In the genomic region with DNA sequence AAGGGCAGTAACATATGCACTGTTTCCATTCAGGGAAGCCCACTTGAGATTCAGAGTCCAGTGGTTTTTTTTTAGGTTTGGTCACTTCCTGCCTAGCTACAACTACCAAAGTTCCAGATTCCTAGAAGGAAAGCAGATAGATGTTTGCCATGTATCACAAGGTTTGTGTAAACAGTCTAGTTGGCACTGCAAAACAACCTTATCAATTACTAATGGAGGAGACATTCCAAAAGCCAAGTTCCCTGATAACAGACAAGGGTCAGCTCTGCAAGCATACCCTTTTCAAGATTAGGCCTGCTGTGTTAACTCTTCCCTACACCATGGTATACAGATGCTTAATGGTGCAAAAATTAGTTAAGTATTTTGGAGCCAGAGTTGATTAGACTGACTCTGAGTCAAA, we compare ENCODE assay signal across 18 cellular contexts.
"Had no signal": no experiment of that assay in that cellular context is flagged by ENCODE, and none has a peak within 500 bp of the region (broad histone marks: within the 10 kb centered on the region; RNA-seq: fewer than 3 reads in every experiment).

No MANE protein-coding gene starts in this region.

- FAIRE-seq: K562, RCC 7860 had no signal

- H3K4me3 ChIP-seq: K562 had no signal

- DNase-seq: Kasumi-1, NCI-H1092 treated with DMSO at 0.1 percent for 48 hours, NCI-H1436, NCI-H187, NCI-H2029, NCI-H2171 treated with DMSO at 0.1 percent for 48 hours, NCI-H345, NCI-H446 treated with DMSO at 0.1 percent for 48 hours, NCI-H524, NCI-H526 treated with DMSO at 0.1 percent for 48 hours, NCI-H774, SHP77, SK-N-SH, SW 1271 had no signal

- ATAC-seq: K562 had no signal

- H3K27ac ChIP-seq: KMS-11, RWPE1 had no signal

- H3K9me3 ChIP-seq: SK-N-SH had no signal
